Comparison of ENCODE assay signal across 1 cellular context in genomic region chr6:43990627-43991619, GRCh38.
TF ChIP-seq lines count a peak whose summit lies in the region.

No MANE protein-coding gene starts in this region.

TF ChIP-seq in K562, 482 proteins besides CTCF, POLR2A, EP300 and RAD21 (continued from another document and continues in another):
- TF ChIP-seq, protein P1, sequence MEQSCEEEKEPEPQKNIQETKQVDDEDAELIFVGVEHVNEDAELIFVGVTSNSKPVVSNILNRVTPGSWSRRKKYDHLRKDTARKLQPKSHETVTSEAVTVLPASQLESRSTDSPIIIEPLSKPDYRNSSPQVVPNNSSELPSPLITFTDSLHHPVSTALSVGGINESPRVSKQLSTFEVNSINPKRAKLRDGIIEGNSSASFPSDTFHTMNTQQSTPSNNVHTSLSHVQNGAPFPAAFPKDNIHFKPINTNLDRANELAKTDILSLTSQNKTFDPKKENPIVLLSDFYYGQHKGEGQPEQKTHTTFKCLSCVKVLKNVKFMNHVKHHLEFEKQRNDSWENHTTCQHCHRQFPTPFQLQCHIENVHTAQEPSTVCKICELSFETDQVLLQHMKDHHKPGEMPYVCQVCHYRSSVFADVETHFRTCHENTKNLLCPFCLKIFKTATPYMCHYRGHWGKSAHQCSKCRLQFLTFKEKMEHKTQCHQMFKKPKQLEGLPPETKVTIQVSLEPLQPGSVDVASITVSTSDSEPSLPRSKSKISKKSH (CRISPR knock-in tag; IDR thresholded peaks at IDR 0.05): no peak
- TF ChIP-seq BCL6 (CRISPR knock-in tag; IDR thresholded peaks at IDR 0.05) (no peak), WHSC1 (IDR thresholded peaks at IDR 0.05; ENCODE audit: low read length) (no peak), MYC (IDR thresholded peaks at IDR 0.05; ENCODE audit: low read depth, low read length) (peak; percentile 53), MYC (CRISPR knock-in tag; IDR thresholded peaks at IDR 0.05; ENCODE audit: borderline replicate concordance, low read depth) (no peak), ZNF766 (CRISPR knock-in tag; conservative IDR thresholded peaks at IDR 0.05) (peak; percentile 64; the same call in 1 of the 2 replicates), SIN3B (IDR thresholded peaks at IDR 0.05; ENCODE audit: low read depth) (no peak), ARHGAP35 (IDR thresholded peaks at IDR 0.05; ENCODE audit: partially characterized antibody) (no peak), DMBX1 (CRISPR knock-in tag; IDR thresholded peaks at IDR 0.05; ENCODE audit: borderline replicate concordance) (no peak), USF2 (CRISPR knock-in tag; IDR thresholded peaks at IDR 0.05) (peak; percentile 63), TEAD1 (CRISPR knock-in tag; IDR thresholded peaks at IDR 0.05) (no peak), ZC3H8 (IDR thresholded peaks at IDR 0.05) (no peak), PATZ1 (CRISPR knock-in tag; IDR thresholded peaks at IDR 0.05; ENCODE audit: borderline replicate concordance) (no peak), ZNF668 (CRISPR knock-in tag; IDR thresholded peaks at IDR 0.05) (no peak), TCF7 (IDR thresholded peaks at IDR 0.05; ENCODE audit: borderline replicate concordance) (no peak), MTA2 (IDR thresholded peaks at IDR 0.05; ENCODE audit: low read depth) (no peak), ZBTB9 (CRISPR knock-in tag; IDR thresholded peaks at IDR 0.05) (0 out of 2 replicates have a peak, but pooled peaks have one; percentile 53), DLX4 (CRISPR knock-in tag; IDR thresholded peaks at IDR 0.05) (no peak), SOX6 (IDR thresholded peaks at IDR 0.05) (no peak), ZEB2 (IDR thresholded peaks at IDR 0.05) (no peak), SLC30A9 (CRISPR knock-in tag; IDR thresholded peaks at IDR 0.05) (no peak), ZNF324 (CRISPR knock-in tag; IDR thresholded peaks at IDR 0.05) (no peak), POLR3A (IDR thresholded peaks at IDR 0.05; ENCODE audit: borderline replicate concordance, extremely low read depth, insufficient read depth, insufficient read length) (no peak), SRSF7 (optimal IDR thresholded peaks at IDR 0.05; ENCODE audit: low read depth, low read length) (no peak), CBX3 (IDR thresholded peaks at IDR 0.05; ENCODE audit: borderline replicate concordance in 1 of 2, low read length in 2 of 2) (no peak), PML (IDR thresholded peaks at IDR 0.05; ENCODE audit: low read length) (no peak), SAP30 (IDR thresholded peaks at IDR 0.05; ENCODE audit: borderline replicate concordance, insufficient read depth, low read depth, low read length, poor library complexity, severe bottlenecking) (no peak), HDAC8 (tag; IDR thresholded peaks at IDR 0.05) (no peak), SETDB1 (IDR thresholded peaks at IDR 0.05; ENCODE audit: low read length) (no peak), MAFG (tag; conservative IDR thresholded peaks at IDR 0.05) (no peak)
- TF ChIP-seq, protein P2, sequence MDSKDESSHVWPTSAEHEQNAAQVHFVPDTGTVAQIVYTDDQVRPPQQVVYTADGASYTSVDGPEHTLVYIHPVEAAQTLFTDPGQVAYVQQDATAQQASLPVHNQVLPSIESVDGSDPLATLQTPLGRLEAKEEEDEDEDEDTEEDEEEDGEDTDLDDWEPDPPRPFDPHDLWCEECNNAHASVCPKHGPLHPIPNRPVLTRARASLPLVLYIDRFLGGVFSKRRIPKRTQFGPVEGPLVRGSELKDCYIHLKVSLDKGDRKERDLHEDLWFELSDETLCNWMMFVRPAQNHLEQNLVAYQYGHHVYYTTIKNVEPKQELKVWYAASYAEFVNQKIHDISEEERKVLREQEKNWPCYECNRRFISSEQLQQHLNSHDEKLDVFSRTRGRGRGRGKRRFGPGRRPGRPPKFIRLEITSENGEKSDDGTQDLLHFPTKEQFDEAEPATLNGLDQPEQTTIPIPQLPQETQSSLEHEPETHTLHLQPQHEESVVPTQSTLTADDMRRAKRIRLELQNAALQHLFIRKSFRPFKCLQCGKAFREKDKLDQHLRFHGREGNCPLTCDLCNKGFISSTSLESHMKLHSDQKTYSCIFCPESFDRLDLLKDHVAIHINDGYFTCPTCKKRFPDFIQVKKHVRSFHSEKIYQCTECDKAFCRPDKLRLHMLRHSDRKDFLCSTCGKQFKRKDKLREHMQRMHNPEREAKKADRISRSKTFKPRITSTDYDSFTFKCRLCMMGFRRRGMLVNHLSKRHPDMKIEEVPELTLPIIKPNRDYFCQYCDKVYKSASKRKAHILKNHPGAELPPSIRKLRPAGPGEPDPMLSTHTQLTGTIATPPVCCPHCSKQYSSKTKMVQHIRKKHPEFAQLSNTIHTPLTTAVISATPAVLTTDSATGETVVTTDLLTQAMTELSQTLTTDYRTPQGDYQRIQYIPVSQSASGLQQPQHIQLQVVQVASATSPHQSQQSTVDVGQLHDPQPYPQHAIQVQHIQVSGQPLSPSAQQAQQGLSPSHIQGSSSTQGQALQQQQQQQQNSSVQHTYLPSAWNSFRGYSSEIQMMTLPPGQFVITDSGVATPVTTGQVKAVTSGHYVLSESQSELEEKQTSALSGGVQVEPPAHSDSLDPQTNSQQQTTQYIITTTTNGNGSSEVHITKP (IDR thresholded peaks at IDR 0.05; ENCODE audit: partially characterized antibody): no peak
- TF ChIP-seq, protein P3, sequence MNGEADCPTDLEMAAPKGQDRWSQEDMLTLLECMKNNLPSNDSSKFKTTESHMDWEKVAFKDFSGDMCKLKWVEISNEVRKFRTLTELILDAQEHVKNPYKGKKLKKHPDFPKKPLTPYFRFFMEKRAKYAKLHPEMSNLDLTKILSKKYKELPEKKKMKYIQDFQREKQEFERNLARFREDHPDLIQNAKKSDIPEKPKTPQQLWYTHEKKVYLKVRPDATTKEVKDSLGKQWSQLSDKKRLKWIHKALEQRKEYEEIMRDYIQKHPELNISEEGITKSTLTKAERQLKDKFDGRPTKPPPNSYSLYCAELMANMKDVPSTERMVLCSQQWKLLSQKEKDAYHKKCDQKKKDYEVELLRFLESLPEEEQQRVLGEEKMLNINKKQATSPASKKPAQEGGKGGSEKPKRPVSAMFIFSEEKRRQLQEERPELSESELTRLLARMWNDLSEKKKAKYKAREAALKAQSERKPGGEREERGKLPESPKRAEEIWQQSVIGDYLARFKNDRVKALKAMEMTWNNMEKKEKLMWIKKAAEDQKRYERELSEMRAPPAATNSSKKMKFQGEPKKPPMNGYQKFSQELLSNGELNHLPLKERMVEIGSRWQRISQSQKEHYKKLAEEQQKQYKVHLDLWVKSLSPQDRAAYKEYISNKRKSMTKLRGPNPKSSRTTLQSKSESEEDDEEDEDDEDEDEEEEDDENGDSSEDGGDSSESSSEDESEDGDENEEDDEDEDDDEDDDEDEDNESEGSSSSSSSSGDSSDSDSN (IDR thresholded peaks at IDR 0.05; ENCODE audit: borderline replicate concordance in 1 of 2, low read depth in 2 of 2, low read length in 2 of 2): no peak
- TF ChIP-seq, protein P4, sequence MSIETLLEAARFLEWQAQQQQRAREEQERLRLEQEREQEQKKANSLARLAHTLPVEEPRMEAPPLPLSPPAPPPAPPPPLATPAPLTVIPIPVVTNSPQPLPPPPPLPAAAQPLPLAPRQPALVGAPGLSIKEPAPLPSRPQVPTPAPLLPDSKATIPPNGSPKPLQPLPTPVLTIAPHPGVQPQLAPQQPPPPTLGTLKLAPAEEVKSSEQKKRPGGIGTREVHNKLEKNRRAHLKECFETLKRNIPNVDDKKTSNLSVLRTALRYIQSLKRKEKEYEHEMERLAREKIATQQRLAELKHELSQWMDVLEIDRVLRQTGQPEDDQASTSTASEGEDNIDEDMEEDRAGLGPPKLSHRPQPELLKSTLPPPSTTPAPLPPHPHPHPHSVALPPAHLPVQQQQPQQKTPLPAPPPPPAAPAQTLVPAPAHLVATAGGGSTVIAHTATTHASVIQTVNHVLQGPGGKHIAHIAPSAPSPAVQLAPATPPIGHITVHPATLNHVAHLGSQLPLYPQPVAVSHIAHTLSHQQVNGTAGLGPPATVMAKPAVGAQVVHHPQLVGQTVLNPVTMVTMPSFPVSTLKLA (conservative IDR thresholded peaks at IDR 0.05): peak in 1 of 2 experiments; percentile 51; a peak in 1 of 4 replicates
- TF ChIP-seq, protein P5, sequence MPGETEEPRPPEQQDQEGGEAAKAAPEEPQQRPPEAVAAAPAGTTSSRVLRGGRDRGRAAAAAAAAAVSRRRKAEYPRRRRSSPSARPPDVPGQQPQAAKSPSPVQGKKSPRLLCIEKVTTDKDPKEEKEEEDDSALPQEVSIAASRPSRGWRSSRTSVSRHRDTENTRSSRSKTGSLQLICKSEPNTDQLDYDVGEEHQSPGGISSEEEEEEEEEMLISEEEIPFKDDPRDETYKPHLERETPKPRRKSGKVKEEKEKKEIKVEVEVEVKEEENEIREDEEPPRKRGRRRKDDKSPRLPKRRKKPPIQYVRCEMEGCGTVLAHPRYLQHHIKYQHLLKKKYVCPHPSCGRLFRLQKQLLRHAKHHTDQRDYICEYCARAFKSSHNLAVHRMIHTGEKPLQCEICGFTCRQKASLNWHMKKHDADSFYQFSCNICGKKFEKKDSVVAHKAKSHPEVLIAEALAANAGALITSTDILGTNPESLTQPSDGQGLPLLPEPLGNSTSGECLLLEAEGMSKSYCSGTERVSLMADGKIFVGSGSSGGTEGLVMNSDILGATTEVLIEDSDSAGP (CRISPR knock-in tag; IDR thresholded peaks at IDR 0.05): no peak
- TF ChIP-seq, protein P6, sequence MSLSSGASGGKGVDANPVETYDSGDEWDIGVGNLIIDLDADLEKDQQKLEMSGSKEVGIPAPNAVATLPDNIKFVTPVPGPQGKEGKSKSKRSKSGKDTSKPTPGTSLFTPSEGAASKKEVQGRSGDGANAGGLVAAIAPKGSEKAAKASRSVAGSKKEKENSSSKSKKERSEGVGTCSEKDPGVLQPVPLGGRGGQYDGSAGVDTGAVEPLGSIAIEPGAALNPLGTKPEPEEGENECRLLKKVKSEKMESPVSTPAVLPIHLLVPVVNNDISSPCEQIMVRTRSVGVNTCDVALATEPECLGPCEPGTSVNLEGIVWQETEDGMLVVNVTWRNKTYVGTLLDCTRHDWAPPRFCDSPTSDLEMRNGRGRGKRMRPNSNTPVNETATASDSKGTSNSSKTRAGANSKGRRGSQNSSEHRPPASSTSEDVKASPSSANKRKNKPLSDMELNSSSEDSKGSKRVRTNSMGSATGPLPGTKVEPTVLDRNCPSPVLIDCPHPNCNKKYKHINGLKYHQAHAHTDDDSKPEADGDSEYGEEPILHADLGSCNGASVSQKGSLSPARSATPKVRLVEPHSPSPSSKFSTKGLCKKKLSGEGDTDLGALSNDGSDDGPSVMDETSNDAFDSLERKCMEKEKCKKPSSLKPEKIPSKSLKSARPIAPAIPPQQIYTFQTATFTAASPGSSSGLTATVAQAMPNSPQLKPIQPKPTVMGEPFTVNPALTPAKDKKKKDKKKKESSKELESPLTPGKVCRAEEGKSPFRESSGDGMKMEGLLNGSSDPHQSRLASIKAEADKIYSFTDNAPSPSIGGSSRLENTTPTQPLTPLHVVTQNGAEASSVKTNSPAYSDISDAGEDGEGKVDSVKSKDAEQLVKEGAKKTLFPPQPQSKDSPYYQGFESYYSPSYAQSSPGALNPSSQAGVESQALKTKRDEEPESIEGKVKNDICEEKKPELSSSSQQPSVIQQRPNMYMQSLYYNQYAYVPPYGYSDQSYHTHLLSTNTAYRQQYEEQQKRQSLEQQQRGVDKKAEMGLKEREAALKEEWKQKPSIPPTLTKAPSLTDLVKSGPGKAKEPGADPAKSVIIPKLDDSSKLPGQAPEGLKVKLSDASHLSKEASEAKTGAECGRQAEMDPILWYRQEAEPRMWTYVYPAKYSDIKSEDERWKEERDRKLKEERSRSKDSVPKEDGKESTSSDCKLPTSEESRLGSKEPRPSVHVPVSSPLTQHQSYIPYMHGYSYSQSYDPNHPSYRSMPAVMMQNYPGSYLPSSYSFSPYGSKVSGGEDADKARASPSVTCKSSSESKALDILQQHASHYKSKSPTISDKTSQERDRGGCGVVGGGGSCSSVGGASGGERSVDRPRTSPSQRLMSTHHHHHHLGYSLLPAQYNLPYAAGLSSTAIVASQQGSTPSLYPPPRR (CRISPR knock-in tag; IDR thresholded peaks at IDR 0.05; ENCODE audit: borderline replicate concordance): no peak
- TF ChIP-seq, protein P7, sequence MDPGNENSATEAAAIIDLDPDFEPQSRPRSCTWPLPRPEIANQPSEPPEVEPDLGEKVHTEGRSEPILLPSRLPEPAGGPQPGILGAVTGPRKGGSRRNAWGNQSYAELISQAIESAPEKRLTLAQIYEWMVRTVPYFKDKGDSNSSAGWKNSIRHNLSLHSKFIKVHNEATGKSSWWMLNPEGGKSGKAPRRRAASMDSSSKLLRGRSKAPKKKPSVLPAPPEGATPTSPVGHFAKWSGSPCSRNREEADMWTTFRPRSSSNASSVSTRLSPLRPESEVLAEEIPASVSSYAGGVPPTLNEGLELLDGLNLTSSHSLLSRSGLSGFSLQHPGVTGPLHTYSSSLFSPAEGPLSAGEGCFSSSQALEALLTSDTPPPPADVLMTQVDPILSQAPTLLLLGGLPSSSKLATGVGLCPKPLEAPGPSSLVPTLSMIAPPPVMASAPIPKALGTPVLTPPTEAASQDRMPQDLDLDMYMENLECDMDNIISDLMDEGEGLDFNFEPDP (CRISPR knock-in tag; IDR thresholded peaks at IDR 0.05): no peak
